ENCODE assay signal across 13 cellular contexts in genomic region chr5:150460781-150461180, GRCh38. TPM values are rescaled to one million over a fixed set of nuclear protein-coding genes. Genes with fewer than 3 reads are reported as not detected.
DNase-seq lines count a peak whose midpoint lies in the region; ATAC-seq, FAIRE-seq and TF ChIP-seq lines count a peak whose summit lies in the region.
"Had no signal": no experiment of that assay in that cellular context is flagged by ENCODE, and none has a peak within 500 bp of the region (broad histone marks: within the 10 kb centered on the region; RNA-seq: fewer than 3 reads in every experiment).

No MANE protein-coding gene starts in this region.

- ATAC-seq in activated CD8-positive, alpha-beta T cell treated with anti-CD3 and anti-CD28 coated beads for 36 hours = no peak
- no peak for ATAC-seq in GM18502 (IDR thresholded peaks at IDR 0.05; ENCODE audit: poor library complexity, unreplicated experiment)

- intact Hi-C loops in activated CD8-positive, alpha-beta T cell treated with anti-CD3 and anti-CD28 coated beads for 36 hours (cut with micrococcal nuclease) = loop anchor here (5.0 kb wide), 1 partner anchor 82 kb away; no protein-coding TSS in a partner anchor

- no peaks in the 10 kb centered on the region for H3K36me3 Mint-ChIP-seq in activated CD8-positive, alpha-beta T cell treated with anti-CD3 and anti-CD28 coated beads for 36 hours (ENCODE audit: low read depth)
- H3K36me3 Mint-ChIP-seq in activated T-cell treated with anti-CD3 and anti-CD28 coated beads, Interleukin-2, amount 50 U/mL, for 24 hours (ENCODE audit: low read depth) = no peaks in the 10 kb centered on the region

- POLR2A ChIA-PET in HEK293 (lab: Yijun Ruan, JAX) = no interaction called here
- POLR2A ChIA-PET in activated CD8-positive, alpha-beta T cell treated with anti-CD3 and anti-CD28 coated beads for 36 hours (lab: Charles Lee) = interaction anchor here (0.6 to 1.6 kb wide), 5 partner anchors 12 to 54 kb away, joined by 3 to 5 read pairs (median 3); partner anchors contain the start of gene RPS14

- no peak for FAIRE-seq in HTR-8/SVneo (lab: Jason Lieb, UNC)

- DNase-seq in NCI-H510A treated with DMSO at 0.1 percent for 48 hours (lab: John Stamatoyannopoulos, UW) (peak; percentile 41), NCI-H510A (lab: John Stamatoyannopoulos, UW) (no peak), HTR-8/SVneo (ENCODE audit: insufficient read length, low spot score) (no peak)
- no peak for DNase-seq in activated CD8-positive, alpha-beta T cell treated with anti-CD3 and anti-CD28 coated beads for 36 hours
- no peak for DNase-seq in activated T-cell treated with anti-CD3 and anti-CD28 coated beads, Interleukin-2, amount 50 U/mL, for 24 hours
- DNase-seq: aorta, DMS79, foreskin fibroblast had no signal

- H3K27ac ChIP-seq in HEK293 (ENCODE audit: extremely low read depth, low read depth, low read length) = no peak overlapping the region
- H3K27ac ChIP-seq in neutrophil = peak overlapping the region; percentile 85

- no peak overlapping the region for H3K4me3 Mint-ChIP-seq in activated CD8-positive, alpha-beta T cell treated with anti-CD3 and anti-CD28 coated beads for 36 hours
- no peak overlapping the region for H3K4me3 Mint-ChIP-seq in activated T-cell treated with anti-CD3 and anti-CD28 coated beads, Interleukin-2, amount 50 U/mL, for 24 hours

- H3K4me1 ChIP-seq in HEK293 (ENCODE audit: control insufficient read depth, insufficient read depth, low read length) (peaks cover 8% of the 10 kb centered on the region), neutrophil (ENCODE audit: control insufficient read depth in 1 of 2, insufficient read depth in 1 of 2, low read depth in 1 of 2, low read length in 1 of 2) (peaks cover 82 to 86% of the 10 kb centered on the region in 2 experiments)

- CTCF ChIA-PET in HEK293 (lab: Yijun Ruan, JAX) = interaction anchor here (0.6 to 6.3 kb wide), 7 partner anchors 11 to 386 kb away, joined by 3 to 64 read pairs (median 9); partner anchors contain the start of gene IRGM
- CTCF ChIA-PET in activated CD8-positive, alpha-beta T cell treated with anti-CD3 and anti-CD28 coated beads for 36 hours (lab: Charles Lee) = interaction anchor here (0.7 to 4.1 kb wide), 6 partner anchors 9 to 194 kb away, joined by 3 to 22 read pairs (median 3); partner anchors contain the start of gene RPS14

- TF ChIP-seq CTCF in HEK293 (tag by site-specific recombination; IDR thresholded peaks at IDR 0.05) = no peak
- TF ChIP-seq CTCF in activated CD8-positive, alpha-beta T cell treated with anti-CD3 and anti-CD28 coated beads for 36 hours (IDR thresholded peaks at IDR 0.05) = no peak
- TF ChIP-seq CTCF in neutrophil (IDR thresholded peaks at IDR 0.05) = no peak

- no peaks in the 10 kb centered on the region for H3K9me3 Mint-ChIP-seq in activated CD8-positive, alpha-beta T cell treated with anti-CD3 and anti-CD28 coated beads for 36 hours
- no peaks in the 10 kb centered on the region for H3K9me3 Mint-ChIP-seq in activated T-cell treated with anti-CD3 and anti-CD28 coated beads, Interleukin-2, amount 50 U/mL, for 24 hours

- no peaks in the 10 kb centered on the region for H3K27me3 ChIP-seq in neutrophil

- H3K36me3 ChIP-seq in HEK293 (ENCODE audit: control insufficient read depth in 2 of 2, insufficient read depth in 1 of 2, low read length in 2 of 2) (no peaks in the 10 kb centered on the region), neutrophil (no peaks in the 10 kb centered on the region)

- H3K9me3 ChIP-seq in HEK293 (ENCODE audit: control insufficient read depth, insufficient read depth, low read depth, low read length) = no peaks in the 10 kb centered on the region
- no peaks in the 10 kb centered on the region for H3K9me3 ChIP-seq in neutrophil

- no peak overlapping the region for H3K4me3 ChIP-seq in HEK293 (ENCODE audit: low read depth, low read length)
- peak overlapping the region; percentile 1 to 33 for H3K4me3 ChIP-seq in neutrophil (ENCODE audit: low read depth in 1 of 2, low read length in 1 of 2)
- H3K4me3 ChIP-seq: smooth muscle cell had no signal

- H3K27ac Mint-ChIP-seq in activated CD8-positive, alpha-beta T cell treated with anti-CD3 and anti-CD28 coated beads for 36 hours = peak overlapping the region; percentile 46
- H3K27ac Mint-ChIP-seq in activated T-cell treated with anti-CD3 and anti-CD28 coated beads, Interleukin-2, amount 50 U/mL, for 24 hours = no peak overlapping the region

- H3K4me1 Mint-ChIP-seq in activated CD8-positive, alpha-beta T cell treated with anti-CD3 and anti-CD28 coated beads for 36 hours (ENCODE audit: low read depth) = peaks cover 34% of the 10 kb centered on the region
- H3K4me1 Mint-ChIP-seq in activated T-cell treated with anti-CD3 and anti-CD28 coated beads, Interleukin-2, amount 50 U/mL, for 24 hours (ENCODE audit: low read depth) = peaks cover 35% of the 10 kb centered on the region

- no peaks in the 10 kb centered on the region for H3K27me3 Mint-ChIP-seq in activated CD8-positive, alpha-beta T cell treated with anti-CD3 and anti-CD28 coated beads for 36 hours
- H3K27me3 Mint-ChIP-seq in activated T-cell treated with anti-CD3 and anti-CD28 coated beads, Interleukin-2, amount 50 U/mL, for 24 hours = no peaks in the 10 kb centered on the region

TF ChIP-seq in HEK293, 187 proteins besides CTCF, POLR2A, EP300 and RAD21:
- TF ChIP-seq ZNF704 (tag by site-specific recombination; IDR thresholded peaks at IDR 0.05) = no peak
- TF ChIP-seq HOXD13 (CRISPR knock-in tag; IDR thresholded peaks at IDR 0.05; ENCODE audit: borderline replicate concordance) = no peak
- 0 out of 2 replicates have a peak, but pooled peaks have one; percentile 11 for TF ChIP-seq ZNF366 (tag by site-specific recombination; conservative IDR thresholded peaks at IDR 0.05)
- no peak for TF ChIP-seq ZBTB20 (tag by site-specific recombination; IDR thresholded peaks at IDR 0.05)
- no peak for TF ChIP-seq ZNF16 (tag by site-specific recombination; IDR thresholded peaks at IDR 0.05; ENCODE audit: low read depth)

RNA-seq across cellular contexts. Expression of gene RPS14, which starts 11.2 kb away (rescaled TPM):
- 1,000 to 10,000 TPM; 3,542 to 3,651 TPM for total RNA-seq in activated CD8-positive, alpha-beta T cell treated with anti-CD3 and anti-CD28 coated beads for 36 hours

RNA-seq across cellular contexts. Expression of gene NDST1, which starts 47.1 kb away (rescaled TPM):
- total RNA-seq in activated CD8-positive, alpha-beta T cell treated with anti-CD3 and anti-CD28 coated beads for 36 hours = 1 to 10 TPM; 2.9 to 3.3 TPM

RNA-seq across cellular contexts. Expression of gene CD74, which starts 48.1 kb away (rescaled TPM):
- total RNA-seq in activated CD8-positive, alpha-beta T cell treated with anti-CD3 and anti-CD28 coated beads for 36 hours = 100 to 1,000 TPM; 277 to 282 TPM
- total RNA-seq: A673 had no signal
